In the genomic region with DNA sequence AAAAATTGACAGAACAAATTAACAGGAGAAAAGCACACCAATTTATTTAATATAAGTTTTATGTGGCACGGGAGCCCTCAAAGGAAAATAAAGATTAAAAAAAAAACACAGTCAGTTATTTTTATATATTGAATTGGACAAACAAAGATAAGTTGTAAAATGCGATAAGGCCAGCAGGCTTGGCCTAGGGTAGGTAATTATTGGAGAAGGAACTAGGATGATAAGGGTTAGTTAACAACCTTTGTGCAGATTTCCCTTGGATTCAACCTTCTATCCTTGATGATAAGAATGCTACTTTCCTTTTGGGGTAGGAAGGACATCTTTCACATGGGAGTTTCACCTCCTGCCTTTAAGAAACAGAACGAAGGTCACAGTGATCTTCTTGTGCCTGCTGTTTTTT, we compare ENCODE assay signal across 27 cellular contexts.
A peak's percentile ranks its signal among the peaks of the same experiment; 100 is the strongest.
DNase-seq lines count a peak whose midpoint lies in the region; ATAC-seq, FAIRE-seq and TF ChIP-seq lines count a peak whose summit lies in the region.
"Had no signal": no experiment of that assay in that cellular context is flagged by ENCODE, and none has a peak within 500 bp of the region (broad histone marks: within the 10 kb centered on the region; RNA-seq: fewer than 3 reads in every experiment).

No MANE protein-coding gene starts in this region.

- DNase-seq in OCI-LY7 (ENCODE audit: low spot score) (no peak), left colon (no peak), small intestine (peak; percentile 48), T-helper 9 cell (no peak), tibial artery (no peak), NCI-H1436 (lab: John Stamatoyannopoulos, UW) (no peak), dorsolateral prefrontal cortex (no peak)
- DNase-seq: 8988T; ACHN; BE2C; C1 segment of cervical spinal cord; CD4-positive, alpha-beta memory T cell; CD4-positive, CD25-positive, alpha-beta regulatory T cell; CD8-positive, alpha-beta memory T cell; COR-L47; DMS 273 treated with DMSO at 0.1 percent for 48 hours; DMS153; DMS53; DMS79; DND-41; EL; GDM1 had no signal

- no peaks in the 10 kb centered on the region for H4K20me1 ChIP-seq in BLaER1 treated with 17β-estradiol and CSF1 and Interleukin-3, amounts not matched to agents 10 nM and 100 nM
- H4K20me1 ChIP-seq in OCI-LY7 (ENCODE audit: insufficient read depth, low read length), result no peaks in the 10 kb centered on the region

- intact Hi-C loops in OCI-LY7 (cut with micrococcal nuclease; ENCODE audit: unreplicated experiment) (no loop called here), left colon (cut with DNase I, micrococcal nuclease) (no loop called here), tibial artery (cut with DNase I; ENCODE audit: low total_unique reads) (no loop called here), dorsolateral prefrontal cortex (cut with DNase I) (no loop called here)

- ATAC-seq in left colon, result peak; percentile 86
- ATAC-seq: GM12878 had no signal

- BruUV-seq in OCI-LY7 (replicated peaks; lab: Mats Ljungman, UMichigan), result no TSS peak

- H3K27ac ChIP-seq in BLaER1 treated with 17β-estradiol and CSF1 and Interleukin-3, amounts not matched to agents 10 nM and 100 nM, result peak overlapping the region in 1 of 11 experiments; percentile 11; a peak in 1 of 22 replicates
- H3K27ac ChIP-seq in OCI-LY7 (ENCODE audit: low read depth, low read length, poor library complexity, severe bottlenecking) (no peak overlapping the region), small intestine (ENCODE audit: low read depth in 1 of 2, low read length in 1 of 2) (no peak overlapping the region), tibial artery (no peak overlapping the region), dorsolateral prefrontal cortex (no peak overlapping the region)

- peak overlapping the region in 8 of 11 experiments; percentile 12 to 80 (median 64); a peak in 13 of 22 replicates for H3K4me2 ChIP-seq in BLaER1 treated with 17β-estradiol and CSF1 and Interleukin-3, amounts not matched to agents 10 nM and 100 nM
- H3K4me2 ChIP-seq in OCI-LY7 (ENCODE audit: low read length), result no peak overlapping the region

- no peaks in the 10 kb centered on the region for H3K79me2 ChIP-seq in OCI-LY7 (ENCODE audit: insufficient read depth, low read depth, low read length)

- CTCF ChIA-PET in OCI-LY7 (lab: Charles Lee; ENCODE audit: unreplicated experiment), result no interaction called here

- peaks cover 0 to 88% (median 55%) of the 10 kb centered on the region in 10 experiments; a peak in 16 of 20 replicates for H3K4me1 ChIP-seq in BLaER1 treated with 17β-estradiol and CSF1 and Interleukin-3, amounts not matched to agents 10 nM and 100 nM
- H3K4me1 ChIP-seq in OCI-LY7 (ENCODE audit: insufficient read depth, low read length, poor library complexity, severe bottlenecking), result no peaks in the 10 kb centered on the region
- H3K4me1 ChIP-seq in small intestine (ENCODE audit: control insufficient read depth in 2 of 2, insufficient read depth in 1 of 2, low read depth in 1 of 2, low read length in 1 of 2), result no peaks in the 10 kb centered on the region
- H3K4me1 ChIP-seq in tibial artery, result no peaks in the 10 kb centered on the region
- H3K4me1 ChIP-seq: BE2C had no signal

- POLR2A ChIA-PET in OCI-LY7 (lab: Charles Lee), result no interaction called here

- no peaks in the 10 kb centered on the region for H3K9me2 ChIP-seq in OCI-LY7 (ENCODE audit: insufficient read depth, low read length)

- WGBS in small intestine, 3 donors, result 11 to 55% (median 30%) methylated on average over 3 of the region's 3 CpGs

- no peaks in the 10 kb centered on the region; a peak in 1 of 22 replicates for H3K36me3 ChIP-seq in BLaER1 treated with 17β-estradiol and CSF1 and Interleukin-3, amounts not matched to agents 10 nM and 100 nM
- H3K36me3 ChIP-seq in OCI-LY7 (ENCODE audit: insufficient read depth, low read length) (no peaks in the 10 kb centered on the region), small intestine (ENCODE audit: control insufficient read depth in 2 of 2, insufficient read depth in 2 of 2, low read length in 2 of 2) (no peaks in the 10 kb centered on the region), tibial artery (no peaks in the 10 kb centered on the region)
- H3K36me3 ChIP-seq: BE2C had no signal

- H2AFZ ChIP-seq in OCI-LY7 (ENCODE audit: low read length), result peak overlapping the region; percentile 21; the same call in 1 of the 2 replicates

- FAIRE-seq in small intestine (lab: Jason Lieb, UNC), result no peak
- FAIRE-seq: A204.1, GM12878, GM12892, GM18507 had no signal

- TF ChIP-seq CTCF in OCI-LY7 (conservative IDR thresholded peaks at IDR 0.05; ENCODE audit: low read length) (no peak), tibial artery (IDR thresholded peaks at IDR 0.05) (no peak), dorsolateral prefrontal cortex (IDR thresholded peaks at IDR 0.05 in 54 of 56, conservative IDR thresholded peaks at IDR 0.05 in 2 of 56; ENCODE audit: low read depth in 1 of 56, partially characterized antibody in 56 of 56) (no peak)

- no peak overlapping the region for H3K4me3 ChIP-seq in BLaER1 treated with 17β-estradiol and CSF1 and Interleukin-3, amounts not matched to agents 10 nM and 100 nM
- H3K4me3 ChIP-seq in OCI-LY7 (ENCODE audit: low read depth, low read length, poor library complexity, severe bottlenecking) (no peak overlapping the region), small intestine (ENCODE audit: low read depth in 1 of 2, low read length in 2 of 2) (no peak overlapping the region), tibial artery (no peak overlapping the region), dorsolateral prefrontal cortex (no peak overlapping the region)
- H3K4me3 ChIP-seq: GM12878 had no signal

- no peak overlapping the region for H3K9ac ChIP-seq in BLaER1 treated with 17β-estradiol and CSF1 and Interleukin-3, amounts not matched to agents 10 nM and 100 nM

- H3K9me3 ChIP-seq in BLaER1 treated with 17β-estradiol and CSF1 and Interleukin-3, amounts not matched to agents 10 nM and 100 nM (replicated peaks in 1 of 11), result peaks cover 20 to 40% (median 23%) of the 10 kb centered on the region in 11 experiments
- H3K9me3 ChIP-seq in OCI-LY7 (ENCODE audit: low read length) (no peaks in the 10 kb centered on the region), small intestine (ENCODE audit: control insufficient read depth, low read depth) (no peaks in the 10 kb centered on the region), tibial artery (no peaks in the 10 kb centered on the region)
- H3K9me3 ChIP-seq: BE2C had no signal

- H3K27me3 ChIP-seq in BLaER1 treated with 17β-estradiol and CSF1 and Interleukin-3, amounts not matched to agents 10 nM and 100 nM, result no peaks in the 10 kb centered on the region
- no peaks in the 10 kb centered on the region for H3K27me3 ChIP-seq in small intestine (ENCODE audit: control insufficient read depth in 2 of 2, insufficient read depth in 2 of 2, low read length in 2 of 2)
- H3K27me3 ChIP-seq in tibial artery, result peaks cover 0 to 4% of the 10 kb centered on the region in 2 donors
- H3K27me3 ChIP-seq in dorsolateral prefrontal cortex, result peaks cover 0 to 6% (median 0%) of the 10 kb centered on the region in 45 donors
- H3K27me3 ChIP-seq: BE2C had no signal
